Comparison of ENCODE assay signal across 1 cellular context in genomic region chr16:88508376-88508867, GRCh38.
TF ChIP-seq lines count a peak whose summit lies in the region.

No MANE protein-coding gene starts in this region.

TF ChIP-seq in K562, 482 proteins besides CTCF, POLR2A, EP300 and RAD21:
- TF ChIP-seq ZFX (CRISPR knock-in tag; IDR thresholded peaks at IDR 0.05) (peak; percentile 33; the same call in 1 of the 2 replicates), NR2C1 (IDR thresholded peaks at IDR 0.05) (peak; percentile 34; the same call in 1 of the 2 replicates), NR2C1 (tag; IDR thresholded peaks at IDR 0.05) (0 out of 2 replicates have a peak, but pooled peaks have one; percentile 8), POLR3G (IDR thresholded peaks at IDR 0.05; ENCODE audit: extremely low read depth, insufficient read length, insufficient replicate concordance) (no peak), POLR2G (IDR thresholded peaks at IDR 0.05; ENCODE audit: low read depth, low read length) (peak; percentile 32), TOE1 (IDR thresholded peaks at IDR 0.05; ENCODE audit: borderline replicate concordance) (no peak), TOE1 (CRISPR knock-in tag; IDR thresholded peaks at IDR 0.05; ENCODE audit: borderline replicate concordance, low read depth) (no peak), FOXJ2 (tag; IDR thresholded peaks at IDR 0.05) (0 out of 2 replicates have a peak, but pooled peaks have one; percentile 34), MAX (CRISPR knock-in tag; IDR thresholded peaks at IDR 0.05) (no peak), RUNX1 (IDR thresholded peaks at IDR 0.05; ENCODE audit: low read depth) (no peak), NCOA4 (IDR thresholded peaks at IDR 0.05; ENCODE audit: partially characterized antibody) (no peak), ARID3A (IDR thresholded peaks at IDR 0.05; ENCODE audit: borderline replicate concordance, low read depth, low read length) (no peak), ATF4 (CRISPR knock-in tag; IDR thresholded peaks at IDR 0.05) (no peak), THRAP3 (IDR thresholded peaks at IDR 0.05; ENCODE audit: borderline replicate concordance) (no peak), CBFA2T2 (conservative IDR thresholded peaks at IDR 0.05) (no peak), JUN (IDR thresholded peaks at IDR 0.05; ENCODE audit: borderline replicate concordance, low read depth, low read length) (no peak), JUN (CRISPR knock-in tag; IDR thresholded peaks at IDR 0.05; ENCODE audit: borderline replicate concordance) (no peak), BRCA1 (IDR thresholded peaks at IDR 0.05) (no peak), BRCA1 (CRISPR knock-in tag; IDR thresholded peaks at IDR 0.05) (no peak), ESRRA (IDR thresholded peaks at IDR 0.05; ENCODE audit: borderline replicate concordance, low read depth) (peak; percentile 73), ZNF717 (CRISPR knock-in tag; IDR thresholded peaks at IDR 0.05) (no peak), KLF10 (CRISPR knock-in tag; IDR thresholded peaks at IDR 0.05) (no peak), ZNF449 (CRISPR knock-in tag; IDR thresholded peaks at IDR 0.05) (no peak), ZNF282 (CRISPR knock-in tag; IDR thresholded peaks at IDR 0.05) (no peak), PYGO2 (tag; IDR thresholded peaks at IDR 0.05) (no peak), E2F3 (CRISPR knock-in tag; IDR thresholded peaks at IDR 0.05) (no peak), PTBP1 (IDR thresholded peaks at IDR 0.05; ENCODE audit: low read depth, low read length) (no peak), HES1 (IDR thresholded peaks at IDR 0.05; ENCODE audit: low read depth) (no peak), ZNF12 (CRISPR knock-in tag; IDR thresholded peaks at IDR 0.05) (0 out of 2 replicates have a peak, but pooled peaks have one; percentile 51), HNRNPUL1 (IDR thresholded peaks at IDR 0.05; ENCODE audit: low read length) (no peak), NRF1 (conservative IDR thresholded peaks at IDR 0.05 in 1 of 2, IDR thresholded peaks at IDR 0.05 in 1 of 2) (peak; percentile 70 to 74), ZNF253 (CRISPR knock-in tag; conservative IDR thresholded peaks at IDR 0.05) (no peak), ZBTB8A (IDR thresholded peaks at IDR 0.05; ENCODE audit: partially characterized antibody) (no peak), YBX1 (IDR thresholded peaks at IDR 0.05) (no peak), CCAR2 (IDR thresholded peaks at IDR 0.05; ENCODE audit: low read depth, low read length) (no peak), XRCC5 (IDR thresholded peaks at IDR 0.05; ENCODE audit: low read depth, low read length) (0 out of 2 replicates have a peak, but pooled peaks have one; percentile 11), PHF8 (IDR thresholded peaks at IDR 0.05; ENCODE audit: borderline replicate concordance, low read length) (no peak), ATF7 (IDR thresholded peaks at IDR 0.05) (no peak), GTF2A2 (tag; IDR thresholded peaks at IDR 0.05) (no peak), EP400 (IDR thresholded peaks at IDR 0.05) (no peak), GABPA (tag; conservative IDR thresholded peaks at IDR 0.05; ENCODE audit: low read depth) (no peak)
- TF ChIP-seq, protein P1, sequence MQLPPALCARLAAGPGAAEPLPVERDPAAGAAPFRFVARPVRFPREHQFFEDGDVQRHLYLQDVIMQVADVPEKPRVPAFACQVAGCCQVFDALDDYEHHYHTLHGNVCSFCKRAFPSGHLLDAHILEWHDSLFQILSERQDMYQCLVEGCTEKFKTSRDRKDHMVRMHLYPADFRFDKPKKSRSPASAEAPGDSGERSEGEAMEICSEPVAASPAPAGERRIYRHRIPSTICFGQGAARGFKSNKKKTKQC (CRISPR knock-in tag; IDR thresholded peaks at IDR 0.05) = no peak
- TF ChIP-seq, protein P2, sequence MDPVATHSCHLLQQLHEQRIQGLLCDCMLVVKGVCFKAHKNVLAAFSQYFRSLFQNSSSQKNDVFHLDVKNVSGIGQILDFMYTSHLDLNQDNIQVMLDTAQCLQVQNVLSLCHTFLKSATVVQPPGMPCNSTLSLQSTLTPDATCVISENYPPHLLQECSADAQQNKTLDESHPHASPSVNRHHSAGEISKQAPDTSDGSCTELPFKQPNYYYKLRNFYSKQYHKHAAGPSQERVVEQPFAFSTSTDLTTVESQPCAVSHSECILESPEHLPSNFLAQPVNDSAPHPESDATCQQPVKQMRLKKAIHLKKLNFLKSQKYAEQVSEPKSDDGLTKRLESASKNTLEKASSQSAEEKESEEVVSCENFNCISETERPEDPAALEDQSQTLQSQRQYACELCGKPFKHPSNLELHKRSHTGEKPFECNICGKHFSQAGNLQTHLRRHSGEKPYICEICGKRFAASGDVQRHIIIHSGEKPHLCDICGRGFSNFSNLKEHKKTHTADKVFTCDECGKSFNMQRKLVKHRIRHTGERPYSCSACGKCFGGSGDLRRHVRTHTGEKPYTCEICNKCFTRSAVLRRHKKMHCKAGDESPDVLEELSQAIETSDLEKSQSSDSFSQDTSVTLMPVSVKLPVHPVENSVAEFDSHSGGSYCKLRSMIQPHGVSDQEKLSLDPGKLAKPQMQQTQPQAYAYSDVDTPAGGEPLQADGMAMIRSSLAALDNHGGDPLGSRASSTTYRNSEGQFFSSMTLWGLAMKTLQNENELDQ (CRISPR knock-in tag; IDR thresholded peaks at IDR 0.05; ENCODE audit: borderline replicate concordance) = no peak
- TF ChIP-seq, protein P3, sequence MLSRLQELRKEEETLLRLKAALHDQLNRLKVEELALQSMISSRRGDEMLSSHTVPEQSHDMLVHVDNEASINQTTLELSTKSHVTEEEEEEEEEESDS (CRISPR knock-in tag; IDR thresholded peaks at IDR 0.05) = no peak
